Comparison of ENCODE assay signal across 16 cellular contexts in the genomic region with DNA sequence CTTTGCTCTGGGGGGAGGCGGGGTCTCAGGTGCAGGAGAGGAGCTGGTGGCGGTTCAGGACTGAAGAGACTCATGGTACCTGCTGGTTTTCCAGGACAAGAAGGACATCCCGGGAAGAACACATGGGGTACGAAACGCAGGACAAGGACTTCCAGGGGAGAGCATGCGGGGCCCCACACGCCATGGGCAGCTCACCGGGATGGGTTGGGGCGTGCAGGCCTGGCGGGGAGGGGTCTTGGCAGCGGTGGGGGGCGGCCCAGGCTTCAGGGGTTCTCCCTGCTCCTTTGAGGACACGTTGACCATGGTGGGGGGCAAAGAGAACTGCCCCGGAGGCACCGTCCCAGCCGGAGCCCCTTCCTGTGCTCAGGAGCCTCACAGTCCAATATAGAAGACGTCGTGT.
A peak's percentile ranks its signal among the peaks of the same experiment; 100 is the strongest.
DNase-seq lines count a peak whose midpoint lies in the region; ATAC-seq and TF ChIP-seq lines count a peak whose summit lies in the region.
"Had no signal": no experiment of that assay in that cellular context is flagged by ENCODE, and none has a peak within 500 bp of the region (broad histone marks: within the 10 kb centered on the region; RNA-seq: fewer than 3 reads in every experiment).

No MANE protein-coding gene starts in this region.

- peak overlapping the region; percentile 88 for H3K18ac ChIP-seq in neuronal stem cell (ENCODE audit: low read length)

- no peak for TF ChIP-seq POLR2A in sigmoid colon (IDR thresholded peaks at IDR 0.05)

- no peak overlapping the region for H2BK120ac ChIP-seq in neuronal stem cell (ENCODE audit: low read depth, low read length)

- no peaks in the 10 kb centered on the region for H3K27me3 ChIP-seq in neuronal stem cell (ENCODE audit: control insufficient read depth in 3 of 3, insufficient read depth in 3 of 3, low read depth in 1 of 3, low read length in 3 of 3)
- peaks cover 39% of the 10 kb centered on the region for H3K27me3 ChIP-seq in lower lobe of right lung (ENCODE audit: low read depth)
- peaks cover 0 to 52% (median 4%) of the 10 kb centered on the region in 3 donors for H3K27me3 ChIP-seq in sigmoid colon

- ATAC-seq in lower lobe of right lung, result no peak
- ATAC-seq: A549, HepG2 had no signal

- peak overlapping the region; percentile 90 for H2BK15ac ChIP-seq in neuronal stem cell (ENCODE audit: low read length)

- H3K4me3 Mint-ChIP-seq in mesothelial cell of epicardium, result no peak overlapping the region
- H3K4me3 Mint-ChIP-seq: CD4-positive, alpha-beta T cell had no signal

- intact Hi-C loops in lower lobe of right lung (cut with DNase I), result no loop called here
- intact Hi-C loops in sigmoid colon (cut with DNase I), result no loop called here

- peak overlapping the region; percentile 49 for H3K14ac ChIP-seq in neuronal stem cell (ENCODE audit: low read length)

- no peak overlapping the region for H4K91ac ChIP-seq in neuronal stem cell (ENCODE audit: low read depth, low read length, poor library complexity)

- H3K36me3 Mint-ChIP-seq in mesothelial cell of epicardium, result no peaks in the 10 kb centered on the region

- H3K9ac ChIP-seq in neuronal stem cell (ENCODE audit: low read depth, low read length, poor library complexity), result no peak overlapping the region
- H3K9ac ChIP-seq: GM23248 had no signal

- H3K36me3 ChIP-seq in neuronal stem cell (replicated peaks in 1 of 2; ENCODE audit: control insufficient read depth in 2 of 2, insufficient read depth in 2 of 2, low read length in 2 of 2), result no peaks in the 10 kb centered on the region
- H3K36me3 ChIP-seq in lower lobe of right lung, result no peaks in the 10 kb centered on the region
- H3K36me3 ChIP-seq in sigmoid colon, result no peaks in the 10 kb centered on the region
- H3K36me3 ChIP-seq: HAP-1 had no signal

- DNase-seq in activated effector memory CD4-positive, alpha-beta T cell treated with anti-CD3 and anti-CD28 coated beads, Interleukin-2, amount 50 U/mL, for 16 hours, result peak; percentile 25
- no peak for DNase-seq in activated effector memory CD4-positive, alpha-beta T cell treated with Interleukin-2 at 50 U/mL for 16 hours
- DNase-seq in islet precursor cell, result peak; percentile 43
- DNase-seq in neuronal stem cell (ENCODE audit: low spot score), result no peak
- DNase-seq in mesothelial cell of epicardium (ENCODE audit: low spot score in 2 of 2, unreplicated experiment in 2 of 2), result no peak
- DNase-seq in lower lobe of right lung, result no peak
- DNase-seq in sigmoid colon, result no peak
- DNase-seq: AML-193; Caco-2; CD4-positive, alpha-beta T cell; GM23248 had no signal

- H3K9me3 ChIP-seq in neuronal stem cell (replicated peaks in 1 of 2; ENCODE audit: control insufficient read depth in 2 of 2, insufficient read depth in 1 of 2, low read depth in 1 of 2, low read length in 2 of 2) (peaks cover 0 to 2% of the 10 kb centered on the region in 2 donors), lower lobe of right lung (no peaks in the 10 kb centered on the region), sigmoid colon (no peaks in the 10 kb centered on the region)
- H3K9me3 ChIP-seq: A549, Caco-2, HAP-1 had no signal

- H3K79me1 ChIP-seq in neuronal stem cell (ENCODE audit: low read depth, low read length), result no peaks in the 10 kb centered on the region

- no CpG with 5 or more reads among the region's 18 CpGs for WGBS in neuronal stem cell (ENCODE audit: extremely low coverage in 2 of 2, insufficient read length in 2 of 2, insufficient replicate concordance in 1 of 2), 2 donors
- WGBS in sigmoid colon, 2 donors, result 72 to 85% methylated on average over 18 of the region's 18 CpGs

- no peak overlapping the region for H3K27ac ChIP-seq in neuronal stem cell (replicated peaks; ENCODE audit: low read length)
- no peak overlapping the region for H3K27ac ChIP-seq in lower lobe of right lung
- H3K27ac ChIP-seq in sigmoid colon, result no peak overlapping the region
- H3K27ac ChIP-seq: 22Rv1, A549, C4-2B, GM23248 had no signal

- H3K4me2 ChIP-seq in neuronal stem cell (ENCODE audit: insufficient read depth, low read length, poor library complexity, severe bottlenecking), result peak overlapping the region; percentile 24
- H3K4me2 ChIP-seq: A549 had no signal

- H2AK5ac ChIP-seq in neuronal stem cell (ENCODE audit: low read depth, low read length), result peak overlapping the region; percentile 99

- H3K4me1 ChIP-seq in neuronal stem cell (ENCODE audit: control insufficient read depth in 2 of 2, insufficient read depth in 1 of 2, low read depth in 1 of 2, low read length in 2 of 2), result peaks cover 0 to 27% of the 10 kb centered on the region in 2 donors
- no peaks in the 10 kb centered on the region for H3K4me1 ChIP-seq in lower lobe of right lung
- H3K4me1 ChIP-seq in sigmoid colon, result no peaks in the 10 kb centered on the region
- H3K4me1 ChIP-seq: A549, Caco-2, HAP-1 had no signal

- no peak overlapping the region for H2BK5ac ChIP-seq in neuronal stem cell (ENCODE audit: low read length)

- no peaks in the 10 kb centered on the region for H3K9me3 Mint-ChIP-seq in mesothelial cell of epicardium
- H3K9me3 Mint-ChIP-seq: CD4-positive, alpha-beta T cell had no signal

- TF ChIP-seq CTCF in mesothelial cell of epicardium (IDR thresholded peaks at IDR 0.05; ENCODE audit: unreplicated experiment) (no peak), lower lobe of right lung (IDR thresholded peaks at IDR 0.05) (no peak), sigmoid colon (IDR thresholded peaks at IDR 0.05) (no peak)

- H2AFZ ChIP-seq in neuronal stem cell (ENCODE audit: low read length), result no peak overlapping the region
- H2AFZ ChIP-seq: GM23248 had no signal

- H4K8ac ChIP-seq in neuronal stem cell (ENCODE audit: low read depth, low read length), result peak overlapping the region; percentile 32

- no peak overlapping the region for H2BK12ac ChIP-seq in neuronal stem cell (ENCODE audit: low read length)

- H3K23ac ChIP-seq in neuronal stem cell (ENCODE audit: low read depth, low read length, poor library complexity), result no peak overlapping the region

- H3K4ac ChIP-seq in neuronal stem cell (ENCODE audit: low read length), result peak overlapping the region; percentile 96

- TF ChIP-seq EP300 in sigmoid colon (IDR thresholded peaks at IDR 0.05), result no peak

- no peak overlapping the region for H3K4me3 ChIP-seq in neuronal stem cell (ENCODE audit: low read length in 2 of 2)
- H3K4me3 ChIP-seq in lower lobe of right lung, result no peak overlapping the region
- no peak overlapping the region for H3K4me3 ChIP-seq in sigmoid colon
- H3K4me3 ChIP-seq: A549, GM23248, HAP-1 had no signal

- peaks cover 10% of the 10 kb centered on the region for H3K4me1 Mint-ChIP-seq in mesothelial cell of epicardium

- no peak overlapping the region for H3K27ac Mint-ChIP-seq in mesothelial cell of epicardium
- H3K27ac Mint-ChIP-seq: CD4-positive, alpha-beta T cell had no signal

- H3K27me3 Mint-ChIP-seq in mesothelial cell of epicardium (ENCODE audit: low read depth), result peaks cover 19% of the 10 kb centered on the region
- H3K27me3 Mint-ChIP-seq: CD4-positive, alpha-beta T cell had no signal

Comparison
In these comparisons a context has a peak if more than half of its experiments do, and no peak if none do; other contexts are left out.
1. DNase-seq: peak in activated effector memory CD4-positive, alpha-beta T cell treated with anti-CD3 and anti-CD28 coated beads, Interleukin-2, amount 50 U/mL, for 16 hours (single experiment) and islet precursor cell (single experiment); none in activated effector memory CD4-positive, alpha-beta T cell treated with Interleukin-2 at 50 U/mL for 16 hours (single experiment), neuronal stem cell (single experiment), mesothelial cell of epicardium (0 of 2), lower lobe of right lung (single experiment) and sigmoid colon (single experiment).